ENCODE assay signal across 10 cellular contexts in genomic region chr13:78601124-78601885, GRCh38. TPM values are rescaled to one million over a fixed set of nuclear protein-coding genes. Genes with fewer than 3 reads are reported as not detected.
DNase-seq lines count a peak whose midpoint lies in the region; ATAC-seq and TF ChIP-seq lines count a peak whose summit lies in the region.
"Had no signal": no experiment of that assay in that cellular context is flagged by ENCODE, and none has a peak within 500 bp of the region (broad histone marks: within the 10 kb centered on the region; RNA-seq: fewer than 3 reads in every experiment).

No MANE protein-coding gene starts in this region.

- in situ Hi-C loops in ACHN (cut with HindIII; ENCODE audit: low pct_ligation_motif_present, low pct_unique_long_range_greater_than_20kb, low sequenced_read_pairs) = no loop called here

- no peak for TF ChIP-seq POLR2A in heart left ventricle (IDR thresholded peaks at IDR 0.05)
- no peak for TF ChIP-seq POLR2A in testis (IDR thresholded peaks at IDR 0.05)
- TF ChIP-seq POLR2A in vagina (IDR thresholded peaks at IDR 0.05) = no peak

- H3K4me1 ChIP-seq in heart left ventricle (peaks cover 3 to 37% (median 14%) of the 10 kb centered on the region in 12 donors), testis (no peaks in the 10 kb centered on the region), vagina (peaks cover 33% of the 10 kb centered on the region)

- ATAC-seq in heart left ventricle (no peak), left ventricle myocardium superior (no peak)
- ATAC-seq: Panc1 had no signal

- H3K36me3 ChIP-seq in heart left ventricle = no peaks in the 10 kb centered on the region
- no peaks in the 10 kb centered on the region for H3K36me3 ChIP-seq in testis (ENCODE audit: low read depth, missing control alignments)
- H3K36me3 ChIP-seq in vagina = no peaks in the 10 kb centered on the region

- DNase-seq in heart left ventricle (no peak), left ventricle myocardium superior (no peak), islet precursor cell (peak; percentile 63), testis (peak; percentile 36), substantia nigra (lab: John Stamatoyannopoulos, UW) (no peak), ACHN (no peak), vagina (ENCODE audit: extremely low spot score in 2 of 2) (no peak)
- no peak for DNase-seq in activated T-helper 2 cell treated with anti-CD3 and anti-CD28 coated beads, Interferon-gamma antibody, Interleukin-2, Interleukin-4, amounts not matched to agents 10 μg/mL and 5 μg/mL and 100 μg/mL, durations not matched to agents 14 hours and 24 hours and 36 hours (ENCODE audit: low spot score)
- DNase-seq: head of caudate nucleus had no signal

- peak overlapping the region; percentile 39 for H3K4me3 Mint-ChIP-seq in activated T-helper 2 cell treated with anti-CD3 and anti-CD28 coated beads, Interferon-gamma antibody, Interleukin-2, Interleukin-4, amounts not matched to agents 10 μg/mL and 5 μg/mL and 100 μg/mL, durations not matched to agents 14 hours and 24 hours and 36 hours (ENCODE audit: low read depth)

- H3K4me3 ChIP-seq in heart left ventricle (peak overlapping the region in 8 of 12 donors; percentile 10 to 44 (median 19)), testis (peak overlapping the region; percentile 15 to 18), vagina (no peak overlapping the region)

- intact Hi-C loops in heart left ventricle (cut with DNase I) (loop anchor here in 2 of 10 donors (10.0 kb wide), 1 partner anchor 53 kb away; the partner anchor contains the start of gene OBI1 (in 2 of the 2)), left ventricle myocardium superior (cut with micrococcal nuclease) (no loop called here), testis (cut with DNase I; ENCODE audit: low total_unique reads) (no loop called here), vagina (cut with DNase I) (no loop called here)
- intact Hi-C loops in activated T-helper 2 cell treated with anti-CD3 and anti-CD28 coated beads, Interferon-gamma antibody, Interleukin-2, Interleukin-4, amounts not matched to agents 10 μg/mL and 5 μg/mL and 100 μg/mL, durations not matched to agents 14 hours and 24 hours and 36 hours (cut with micrococcal nuclease) = loop anchor here (10.0 kb wide), 1 partner anchor 373 kb away; no protein-coding TSS in a partner anchor

- peaks cover 6% of the 10 kb centered on the region for H3K36me3 Mint-ChIP-seq in activated T-helper 2 cell treated with anti-CD3 and anti-CD28 coated beads, Interferon-gamma antibody, Interleukin-2, Interleukin-4, amounts not matched to agents 10 μg/mL and 5 μg/mL and 100 μg/mL, durations not matched to agents 14 hours and 24 hours and 36 hours (ENCODE audit: low read depth)

- H3K27me3 ChIP-seq in heart left ventricle (peaks cover 82 to 96% (median 94%) of the 10 kb centered on the region in 9 donors), testis (peaks cover 8% of the 10 kb centered on the region), vagina (peaks cover 59% of the 10 kb centered on the region)

- no peaks in the 10 kb centered on the region for H3K9me3 Mint-ChIP-seq in activated T-helper 2 cell treated with anti-CD3 and anti-CD28 coated beads, Interferon-gamma antibody, Interleukin-2, Interleukin-4, amounts not matched to agents 10 μg/mL and 5 μg/mL and 100 μg/mL, durations not matched to agents 14 hours and 24 hours and 36 hours

- peaks cover 82% of the 10 kb centered on the region for H3K27me3 Mint-ChIP-seq in activated T-helper 2 cell treated with anti-CD3 and anti-CD28 coated beads, Interferon-gamma antibody, Interleukin-2, Interleukin-4, amounts not matched to agents 10 μg/mL and 5 μg/mL and 100 μg/mL, durations not matched to agents 14 hours and 24 hours and 36 hours (ENCODE audit: low read depth)

- H3K9me3 ChIP-seq in heart left ventricle (no peaks in the 10 kb centered on the region), testis (no peaks in the 10 kb centered on the region), vagina (no peaks in the 10 kb centered on the region)

- H3K4me1 Mint-ChIP-seq in activated T-helper 2 cell treated with anti-CD3 and anti-CD28 coated beads, Interferon-gamma antibody, Interleukin-2, Interleukin-4, amounts not matched to agents 10 μg/mL and 5 μg/mL and 100 μg/mL, durations not matched to agents 14 hours and 24 hours and 36 hours (ENCODE audit: low read depth) = peaks cover 39% of the 10 kb centered on the region

- no peak for TF ChIP-seq CTCF in heart left ventricle (IDR thresholded peaks at IDR 0.05)
- TF ChIP-seq CTCF in testis (IDR thresholded peaks at IDR 0.05) = no peak
- no peak for TF ChIP-seq CTCF in vagina (IDR thresholded peaks at IDR 0.05)

- 2 to 11% (median 5%) methylated on average over 33 to 61 of the region's 61 CpGs for WGBS in heart left ventricle, 4 donors
- 5 to 9% methylated on average over 18 to 38 of the region's 61 CpGs for WGBS in testis, 2 donors

- H3K27ac Mint-ChIP-seq in activated T-helper 2 cell treated with anti-CD3 and anti-CD28 coated beads, Interferon-gamma antibody, Interleukin-2, Interleukin-4, amounts not matched to agents 10 μg/mL and 5 μg/mL and 100 μg/mL, durations not matched to agents 14 hours and 24 hours and 36 hours = no peak overlapping the region

- H3K27ac ChIP-seq in heart left ventricle (no peak overlapping the region), testis (no peak overlapping the region), substantia nigra (ENCODE audit: low read depth, low read length, poor library complexity, severe bottlenecking) (no peak overlapping the region), vagina (no peak overlapping the region)

RNA-seq across cellular contexts. Expression of gene POU4F1, which starts 2.0 kb away (rescaled TPM):
- total RNA-seq in heart left ventricle (under 1 TPM in 1 of 9 donors, not detected in 8; 0.04 TPM), left ventricle myocardium superior (not detected), testis (1 to 10 TPM; 1.2 to 1.3 TPM), vagina (not detected)
- polyA plus RNA-seq in heart left ventricle (not detected), testis (ENCODE audit: insufficient read depth, low read depth, low replicate concordance) (0.57 TPM)
- total RNA-seq in activated T-helper 2 cell treated with anti-CD3 and anti-CD28 coated beads, Interferon-gamma antibody, Interleukin-2, Interleukin-4, amounts not matched to agents 10 μg/mL and 5 μg/mL and 100 μg/mL, durations not matched to agents 14 hours and 24 hours and 36 hours = 0.11 TPM in 1 of 2 replicates, not detected in the other

RNA-seq across cellular contexts. Expression of gene OBI1, which starts 57.6 kb away (rescaled TPM):
- 10 to 100 TPM in 4 of 9 donors, 1 to 10 TPM in 5; 7.7 to 12.3 (median 10.0) TPM for total RNA-seq in heart left ventricle
- polyA plus RNA-seq in heart left ventricle = 1 to 10 TPM; 2.4 to 7.7 TPM
- 9.9 TPM for total RNA-seq in left ventricle myocardium superior
- 17.7 and 18.1 TPM in 2 replicates for total RNA-seq in activated T-helper 2 cell treated with anti-CD3 and anti-CD28 coated beads, Interferon-gamma antibody, Interleukin-2, Interleukin-4, amounts not matched to agents 10 μg/mL and 5 μg/mL and 100 μg/mL, durations not matched to agents 14 hours and 24 hours and 36 hours
- 10 to 100 TPM; 26.8 to 27.9 TPM for total RNA-seq in testis
- polyA plus RNA-seq in testis (ENCODE audit: insufficient read depth, low read depth, low replicate concordance) = 14.8 TPM
- total RNA-seq in vagina = 11.8 TPM

Comparison
In these comparisons a context has a peak if more than half of its experiments do, and no peak if none do; other contexts are left out.
1. DNase-seq: peak in islet precursor cell (single experiment) and testis (single experiment); none in heart left ventricle (0 of 5), left ventricle myocardium superior (single experiment), activated T-helper 2 cell treated with anti-CD3 and anti-CD28 coated beads, Interferon-gamma antibody, Interleukin-2, Interleukin-4, amounts not matched to agents 10 μg/mL and 5 μg/mL and 100 μg/mL, durations not matched to agents 14 hours and 24 hours and 36 hours (single experiment), substantia nigra (0 of 49), ACHN (single experiment) and vagina (0 of 2).
2. H3K4me3 ChIP-seq: peak in heart left ventricle (8 of 12) and testis (2 of 2); none in vagina (0 of 2).